In genomic region chr10:21831986-21832735, GRCh38 we compare ENCODE assay signal across 24 cellular contexts.
A peak's percentile ranks its signal among the peaks of the same experiment; 100 is the strongest.
DNase-seq lines count a peak whose midpoint lies in the region; FAIRE-seq and TF ChIP-seq lines count a peak whose summit lies in the region.
"Had no signal": no experiment of that assay in that cellular context is flagged by ENCODE, and none has a peak within 500 bp of the region (broad histone marks: within the 10 kb centered on the region; RNA-seq: fewer than 3 reads in every experiment).

No MANE protein-coding gene starts in this region.

- intact Hi-C loops in ovary (cut with DNase I), result no loop called here
- intact Hi-C loops in CD14-positive monocyte (cut with micrococcal nuclease), result no loop called here

- peaks cover 52 to 82% (median 72%) of the 10 kb centered on the region in 7 donors for H3K9me3 Mint-ChIP-seq in CD14-positive monocyte

- no peak overlapping the region for H3K27ac ChIP-seq in RWPE1
- H3K27ac ChIP-seq in epithelial cell of prostate, result peak overlapping the region; percentile 47
- H3K27ac ChIP-seq in ovary, result no peak overlapping the region
- H3K27ac ChIP-seq: body of pancreas, heart left ventricle, vagina, WERI-Rb-1 had no signal

- H3K4me1 Mint-ChIP-seq in CD14-positive monocyte, result no peaks in the 10 kb centered on the region
- H3K4me1 Mint-ChIP-seq: activated naive CD4-positive, alpha-beta T cell treated with anti-CD3 and anti-CD28 coated beads, Interleukin-2, amount 50 U/mL, for 24 hours had no signal

- H3K4me3 ChIP-seq in ovary, result no peak overlapping the region
- H3K4me3 ChIP-seq: body of pancreas, heart left ventricle, vagina had no signal

- peaks cover 0 to 19% of the 10 kb centered on the region in 2 donors for H3K9me3 ChIP-seq in ovary

- TF ChIP-seq CTCF in D721Med (IDR thresholded peaks at IDR 0.05; ENCODE audit: insufficient read depth, missing control alignments) (no peak), RWPE1 (conservative IDR thresholded peaks at IDR 0.05; ENCODE audit: low read depth) (no peak), ovary (IDR thresholded peaks at IDR 0.05) (no peak), CD14-positive monocyte (IDR thresholded peaks at IDR 0.05) (no peak)

- CTCF ChIA-PET in RWPE1 (lab: Yijun Ruan, JAX) (no interaction called here), HEK293T (lab: Yijun Ruan, JAX) (no interaction called here)

- no peak overlapping the region for H3K4me3 Mint-ChIP-seq in CD14-positive monocyte
- H3K4me3 Mint-ChIP-seq: activated naive CD4-positive, alpha-beta T cell treated with anti-CD3 and anti-CD28 coated beads, Interleukin-2, amount 50 U/mL, for 24 hours had no signal

- H3K27me3 ChIP-seq in ovary, result no peaks in the 10 kb centered on the region
- H3K27me3 ChIP-seq: body of pancreas, heart left ventricle, vagina had no signal

- POLR2A ChIA-PET in RWPE1 (lab: Yijun Ruan, JAX; ENCODE audit: low non-redundant PET) (interaction anchor here (0.6 kb wide), 1 partner anchor 48 kb away, joined by 6 read pairs; no protein-coding TSS in a partner anchor), HEK293T (lab: Yijun Ruan, JAX) (no interaction called here)

- no peak overlapping the region for H3K27ac Mint-ChIP-seq in CD14-positive monocyte
- H3K27ac Mint-ChIP-seq: activated naive CD4-positive, alpha-beta T cell treated with anti-CD3 and anti-CD28 coated beads, Interleukin-2, amount 50 U/mL, for 24 hours had no signal

- TF ChIP-seq EP300 in ovary (IDR thresholded peaks at IDR 0.05), result no peak

- FAIRE-seq in D721Med (lab: Jason Lieb, UNC), result peak; percentile 35

- WGBS in ovary, 3 donors, result 75 to 82% (median 82%) methylated on average over 2 of the region's 2 CpGs

- no peaks in the 10 kb centered on the region for H3K36me3 ChIP-seq in ovary
- H3K36me3 ChIP-seq: vagina, WERI-Rb-1 had no signal

- no peaks in the 10 kb centered on the region for H3K4me1 ChIP-seq in ovary (ENCODE audit: insufficient read depth)
- H3K4me1 ChIP-seq: body of pancreas, heart left ventricle, vagina had no signal

- no peaks in the 10 kb centered on the region for H3K27me3 Mint-ChIP-seq in CD14-positive monocyte (ENCODE audit: low read depth in 3 of 3)
- H3K27me3 Mint-ChIP-seq: activated naive CD4-positive, alpha-beta T cell treated with anti-CD3 and anti-CD28 coated beads, Interleukin-2, amount 50 U/mL, for 24 hours had no signal

- peaks cover 7 to 30% of the 10 kb centered on the region in 2 donors for H3K36me3 Mint-ChIP-seq in CD14-positive monocyte

- DNase-seq in D721Med (ENCODE audit: insufficient read length, low spot score), result no peak
- peak; percentile 8 for DNase-seq in RWPE1 (ENCODE audit: low spot score)
- no peak for DNase-seq in epithelial cell of prostate (ENCODE audit: low read depth, low spot score)
- peak; percentile 40 for DNase-seq in non-pigmented ciliary epithelial cell (ENCODE audit: low read depth)
- no peak for DNase-seq in HEK293T (ENCODE audit: extremely low spot score)
- no peak for DNase-seq in activated CD4-positive, CD25-positive, alpha-beta regulatory T cell treated with anti-CD3 and anti-CD28 coated beads, Interleukin-2, amount 50 U/mL, for 72 hours
- no peak for DNase-seq in ovary
- DNase-seq in CD14-positive monocyte (ENCODE audit: low spot score), result no peak
- DNase-seq: activated CD4-positive, alpha-beta T cell treated with anti-CD3 and anti-CD28 coated beads, Interleukin-2, amount 50 U/mL, for 4 hours; body of pancreas; dermis blood vessel endothelial cell; erythroblast; H7; heart left ventricle; NCI-H1436 treated with DMSO at 0.1 percent for 48 hours; NCI-H2171; NCI-H82; PC-3; retina; substantia nigra; T-helper 2 cell; WERI-Rb-1 had no signal

- TF ChIP-seq POLR2A in ovary (IDR thresholded peaks at IDR 0.05), result no peak

TF ChIP-seq in HEK293T, 16 proteins besides CTCF, POLR2A, EP300 and RAD21:
- TF ChIP-seq CTBP1 (IDR thresholded peaks at IDR 0.05; ENCODE audit: borderline replicate concordance) (no peak), SUZ12 (IDR thresholded peaks at IDR 0.05) (no peak), FOXA1 (IDR thresholded peaks at IDR 0.05) (no peak), ELF4 (IDR thresholded peaks at IDR 0.05) (no peak), LEF1 (IDR thresholded peaks at IDR 0.05; ENCODE audit: borderline replicate concordance) (no peak), ZNF384 (IDR thresholded peaks at IDR 0.05) (no peak), TARDBP (IDR thresholded peaks at IDR 0.05) (no peak), NFRKB (IDR thresholded peaks at IDR 0.05) (no peak), FOXM1 (IDR thresholded peaks at IDR 0.05; ENCODE audit: borderline replicate concordance) (no peak), FOXK2 (IDR thresholded peaks at IDR 0.05) (no peak), HDGF (IDR thresholded peaks at IDR 0.05; ENCODE audit: borderline replicate concordance) (no peak)

Comparison
In these comparisons a context has a peak if more than half of its experiments do, and no peak if none do; other contexts are left out.
1. DNase-seq: peak in RWPE1 (single experiment) and non-pigmented ciliary epithelial cell (single experiment); none in D721Med (single experiment), epithelial cell of prostate (single experiment), HEK293T (single experiment), activated CD4-positive, CD25-positive, alpha-beta regulatory T cell treated with anti-CD3 and anti-CD28 coated beads, Interleukin-2, amount 50 U/mL, for 72 hours (single experiment), ovary (0 of 5) and CD14-positive monocyte (single experiment).